Comparison of ENCODE assay signal across 24 cellular contexts in genomic region chr19:18167011-18167410, GRCh38. TPM values are rescaled to one million over a fixed set of nuclear protein-coding genes. Genes with fewer than 3 reads are reported as not detected.
"Had no signal": no experiment of that assay in that cellular context is flagged by ENCODE, and none has a peak within 500 bp of the region (broad histone marks: within the 10 kb centered on the region; RNA-seq: fewer than 3 reads in every experiment).

No MANE protein-coding gene starts in this region.

- ATAC-seq: T-helper 17 cell had no signal

- H3K27ac Mint-ChIP-seq: T-helper 17 cell had no signal

- H3K4me3 Mint-ChIP-seq: T-helper 17 cell had no signal

- H3K27me3 ChIP-seq: Peyer's patch, SJSA1 had no signal

- H3K4me1 ChIP-seq: SJSA1 had no signal

- H3K4me3 ChIP-seq: PC-9, Peyer's patch, SJSA1, SK-N-MC had no signal

- H3K9me3 ChIP-seq: Peyer's patch, SJSA1 had no signal

- DNase-seq: IMR-90, Karpas-422, KG1, MM.1S, NCI-H1092 treated with DMSO at 0.1 percent for 48 hours, NCI-H1436, NCI-H187, NCI-H2029, NCI-H2081 treated with DMSO at 0.1 percent for 48 hours, NCI-H2171, NCI-H226, NCI-H446, NCI-H510A, NCI-H524 treated with DMSO at 0.1 percent for 48 hours, NCI-H69, NCI-H774, PC-9, Peyer's patch, Right ventricle myocardium superior, SIG-M5, T-helper 1 cell, T-helper 17 cell had no signal

- H2AFZ ChIP-seq: PC-9 had no signal

- H3K27me3 Mint-ChIP-seq: T-helper 17 cell had no signal

- H3K4me2 ChIP-seq: PC-9 had no signal

- H3K27ac ChIP-seq: PC-9, SJSA1, SK-N-MC had no signal

RNA-seq across cellular contexts. Expression of gene PDE4C, which starts 59.2 kb away (rescaled TPM):
- total RNA-seq: SJSA1 had no signal
